ENCODE assay signal across 9 cellular contexts in genomic region chr19:49327878-49328544, GRCh38. TPM values are rescaled to one million over a fixed set of nuclear protein-coding genes. Genes with fewer than 3 reads are reported as not detected.
A peak's percentile ranks its signal among the peaks of the same experiment; 100 is the strongest.
DNase-seq lines count a peak whose midpoint lies in the region; ATAC-seq and TF ChIP-seq lines count a peak whose summit lies in the region.
"Had no signal": no experiment of that assay in that cellular context is flagged by ENCODE, and none has a peak within 500 bp of the region (broad histone marks: within the 10 kb centered on the region; RNA-seq: fewer than 3 reads in every experiment).

No MANE protein-coding gene starts in this region.

- no peak overlapping the region for H3K4me2 ChIP-seq in smooth muscle cell

- TF ChIP-seq RAD21 in Ishikawa (IDR thresholded peaks at IDR 0.05; ENCODE audit: low read depth) = peak; percentile 53; the same call in 1 of the 2 replicates

- H3K4me1 ChIP-seq in esophagus squamous epithelium (peaks cover 0 to 9% (median 0%) of the 10 kb centered on the region in 3 donors), smooth muscle cell (ENCODE audit: low read depth) (no peaks in the 10 kb centered on the region)

- TF ChIP-seq POLR2A in esophagus squamous epithelium (IDR thresholded peaks at IDR 0.05) = no peak

- no peaks in the 10 kb centered on the region for H3K27me3 Mint-ChIP-seq in activated CD4-positive, alpha-beta T cell treated with anti-CD3 and anti-CD28 coated beads, Interleukin-2, amount 10 ng/mL, durations not matched to agents 24 days and 14 days

- peak; percentile 36 for DNase-seq in COLO829 (ENCODE audit: low spot score)
- peak; percentile 85 for DNase-seq in activated CD4-positive, alpha-beta T cell treated with anti-CD3 and anti-CD28 coated beads, Interleukin-2, amount 10 ng/mL, durations not matched to agents 24 days and 14 days
- DNase-seq in esophagus squamous epithelium (lab: John Stamatoyannopoulos, UW) = no peak
- no peak for DNase-seq in smooth muscle cell (lab: John Stamatoyannopoulos, UW; ENCODE audit: unreplicated experiment)
- no peak for DNase-seq in HuH-7 (ENCODE audit: low spot score)
- DNase-seq in anterior cingulate cortex (lab: John Stamatoyannopoulos, UW) = no peak

- 48 to 49% methylated on average over 2 of the region's 2 CpGs for WGBS in esophagus squamous epithelium, 2 donors
- WGBS in smooth muscle cell (ENCODE audit: low lambda C conversion rate) = 82% methylated on average over 2 of the region's 2 CpGs

- H3K4me3 Mint-ChIP-seq in activated CD4-positive, alpha-beta T cell treated with anti-CD3 and anti-CD28 coated beads, Interleukin-2, amount 10 ng/mL, durations not matched to agents 24 days and 14 days = no peak overlapping the region

- no peaks in the 10 kb centered on the region for H3K9me3 Mint-ChIP-seq in activated CD4-positive, alpha-beta T cell treated with anti-CD3 and anti-CD28 coated beads, Interleukin-2, amount 10 ng/mL, durations not matched to agents 24 days and 14 days

- H3K9me3 ChIP-seq in esophagus squamous epithelium (no peaks in the 10 kb centered on the region), smooth muscle cell (replicated peaks; ENCODE audit: low read depth) (no peaks in the 10 kb centered on the region)

- H3K27ac Mint-ChIP-seq in activated CD4-positive, alpha-beta T cell treated with anti-CD3 and anti-CD28 coated beads, Interleukin-2, amount 10 ng/mL, durations not matched to agents 24 days and 14 days = peak overlapping the region; percentile 70

- H3K79me2 ChIP-seq in smooth muscle cell (ENCODE audit: low read depth) = no peaks in the 10 kb centered on the region

- H3F3A ChIP-seq in smooth muscle cell (ENCODE audit: low read depth) = no peaks in the 10 kb centered on the region

- H3K27me3 ChIP-seq in esophagus squamous epithelium = no peaks in the 10 kb centered on the region
- H3K27me3 ChIP-seq in smooth muscle cell (ENCODE audit: low read depth) = no peaks in the 10 kb centered on the region

- H3K4me3 ChIP-seq in esophagus squamous epithelium (no peak overlapping the region), smooth muscle cell (no peak overlapping the region)

- no peak for ATAC-seq in GM19351 (IDR thresholded peaks at IDR 0.05; ENCODE audit: unreplicated experiment)

- peaks cover 36% of the 10 kb centered on the region for H3K4me1 Mint-ChIP-seq in activated CD4-positive, alpha-beta T cell treated with anti-CD3 and anti-CD28 coated beads, Interleukin-2, amount 10 ng/mL, durations not matched to agents 24 days and 14 days

- no peak for TF ChIP-seq EP300 in Ishikawa (IDR thresholded peaks at IDR 0.05; ENCODE audit: borderline replicate concordance)

- peaks cover 21% of the 10 kb centered on the region for H3K36me3 Mint-ChIP-seq in activated CD4-positive, alpha-beta T cell treated with anti-CD3 and anti-CD28 coated beads, Interleukin-2, amount 10 ng/mL, durations not matched to agents 24 days and 14 days (ENCODE audit: low read depth)

- H3K9ac ChIP-seq in smooth muscle cell (ENCODE audit: low read depth) = no peak overlapping the region

- H3K27ac ChIP-seq in esophagus squamous epithelium (no peak overlapping the region), smooth muscle cell (ENCODE audit: low read depth) (no peak overlapping the region)

- intact Hi-C loops in activated CD4-positive, alpha-beta T cell treated with anti-CD3 and anti-CD28 coated beads, Interleukin-2, amount 10 ng/mL, durations not matched to agents 24 days and 14 days (cut with micrococcal nuclease) = loop anchor here (1.0 kb wide), 2 partner anchors 27 to 62 kb away; no protein-coding TSS in a partner anchor
- intact Hi-C loops in esophagus squamous epithelium (cut with DNase I) = no loop called here

- H4K20me1 ChIP-seq in smooth muscle cell (ENCODE audit: low read depth) = no peaks in the 10 kb centered on the region

- H2AFZ ChIP-seq in smooth muscle cell (ENCODE audit: low read depth) = no peak overlapping the region

- TF ChIP-seq CTCF in esophagus squamous epithelium (IDR thresholded peaks at IDR 0.05) = peak; percentile 56 to 73 (median 68)
- peak; percentile 39 for TF ChIP-seq CTCF in smooth muscle cell (IDR thresholded peaks at IDR 0.05; ENCODE audit: borderline replicate concordance, insufficient read depth, poor library complexity, severe bottlenecking)

- H3K36me3 ChIP-seq in esophagus squamous epithelium (peaks cover 0 to 7% (median 0%) of the 10 kb centered on the region in 3 donors), smooth muscle cell (ENCODE audit: low read depth) (peaks cover 2% of the 10 kb centered on the region)

TF ChIP-seq in Ishikawa, 13 proteins besides CTCF, POLR2A, EP300 and RAD21:
- TF ChIP-seq TAF1 (IDR thresholded peaks at IDR 0.05; ENCODE audit: low read depth) (no peak), YY1 (IDR thresholded peaks at IDR 0.05; ENCODE audit: low read depth) (no peak), FOXM1 (IDR thresholded peaks at IDR 0.05; ENCODE audit: borderline replicate concordance, low read depth) (no peak), CEBPB (IDR thresholded peaks at IDR 0.05) (no peak)

RNA-seq across cellular contexts. Expression of gene SLC6A16, which starts 3.0 kb away (rescaled TPM):
- 0.69 and 1.3 TPM in 2 replicates for total RNA-seq in activated CD4-positive, alpha-beta T cell treated with anti-CD3 and anti-CD28 coated beads, Interleukin-2, amount 10 ng/mL, durations not matched to agents 24 days and 14 days
- total RNA-seq in esophagus squamous epithelium (1 to 10 TPM in 1 of 4 donors, under 1 TPM in 2, not detected in 1; 0.13 to 1.5 (median 0.56) TPM), smooth muscle cell (0.63 and 1.4 TPM in 2 replicates)
- 2.3 and 2.8 TPM in 2 replicates for polyA plus RNA-seq in smooth muscle cell

RNA-seq across cellular contexts. Expression of gene CD37, which starts 7.2 kb away (rescaled TPM):
- 131 and 134 TPM in 2 replicates for total RNA-seq in activated CD4-positive, alpha-beta T cell treated with anti-CD3 and anti-CD28 coated beads, Interleukin-2, amount 10 ng/mL, durations not matched to agents 24 days and 14 days
- total RNA-seq in esophagus squamous epithelium = 10 to 100 TPM in 1 of 4 donors, 1 to 10 TPM in 3; 3.1 to 21.4 (median 5.3) TPM
- total RNA-seq in smooth muscle cell = not detected in 2 replicates
- 7.0 and 8.8 TPM in 2 replicates for polyA plus RNA-seq in smooth muscle cell
- total RNA-seq: NCI-H460 had no signal

RNA-seq across cellular contexts. Expression of gene TEAD2, which starts 34.2 kb away (rescaled TPM):
- total RNA-seq in activated CD4-positive, alpha-beta T cell treated with anti-CD3 and anti-CD28 coated beads, Interleukin-2, amount 10 ng/mL, durations not matched to agents 24 days and 14 days = not detected in 2 replicates
- total RNA-seq in esophagus squamous epithelium (10 to 100 TPM in 2 of 4 donors, 1 to 10 TPM in 2; 3.8 to 12.4 (median 8.2) TPM), smooth muscle cell (46.0 and 71.8 TPM in 2 replicates)
- 55.3 and 58.5 TPM in 2 replicates for polyA plus RNA-seq in smooth muscle cell

RNA-seq across cellular contexts. Expression of gene DKKL1, which starts 35.7 kb away (rescaled TPM):
- total RNA-seq in activated CD4-positive, alpha-beta T cell treated with anti-CD3 and anti-CD28 coated beads, Interleukin-2, amount 10 ng/mL, durations not matched to agents 24 days and 14 days = not detected in 2 replicates
- total RNA-seq in esophagus squamous epithelium (not detected), smooth muscle cell (2.3 and 6.3 TPM in 2 replicates)
- 2.8 and 6.4 TPM in 2 replicates for polyA plus RNA-seq in smooth muscle cell
- total RNA-seq: NCI-H460 had no signal

Comparison
In these comparisons a context has a peak if more than half of its experiments do, and no peak if none do; other contexts are left out.
1. DNase-seq: peak in COLO829 (single experiment) and activated CD4-positive, alpha-beta T cell treated with anti-CD3 and anti-CD28 coated beads, Interleukin-2, amount 10 ng/mL, durations not matched to agents 24 days and 14 days (single experiment); none in esophagus squamous epithelium (single experiment), smooth muscle cell (single experiment), HuH-7 (single experiment) and anterior cingulate cortex (0 of 58).